11 cellular contexts compared by ENCODE assay signal in the genomic region with DNA sequence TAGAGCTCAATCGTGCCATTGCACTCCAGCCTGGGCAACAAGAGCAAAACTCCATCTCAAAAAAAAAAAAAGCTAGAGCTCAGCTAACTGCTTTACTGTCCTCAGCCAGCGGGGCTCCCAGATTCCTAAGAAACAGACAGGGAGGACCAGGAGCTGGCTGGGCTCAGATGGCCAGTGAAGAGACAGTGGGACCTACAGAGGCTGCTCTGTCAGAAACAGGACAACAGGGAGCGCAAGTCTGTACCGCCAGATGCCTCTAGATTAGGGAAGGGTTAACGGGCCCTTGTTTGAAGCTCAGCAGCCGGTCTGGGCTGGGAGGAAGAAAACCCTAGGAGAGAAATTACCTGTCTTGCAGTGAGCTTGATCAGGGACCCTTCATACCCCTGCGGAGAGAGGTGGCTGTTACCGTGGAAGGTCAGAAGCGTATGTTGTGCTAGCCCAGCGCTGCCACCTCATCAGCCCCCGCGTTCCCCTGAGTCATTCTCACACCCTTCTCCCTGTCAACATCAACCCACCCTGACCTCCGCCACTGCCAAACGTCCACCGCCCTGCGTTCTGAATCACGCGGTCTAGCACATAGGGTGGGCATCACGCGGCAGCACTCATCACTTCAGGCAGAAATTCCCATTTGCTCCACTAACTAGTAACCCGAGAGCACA. TPM values are rescaled to one million over a fixed set of nuclear protein-coding genes. Genes with fewer than 3 reads are reported as not detected.
A peak's percentile ranks its signal among the peaks of the same experiment; 100 is the strongest.
DNase-seq lines count a peak whose midpoint lies in the region; TF ChIP-seq lines count a peak whose summit lies in the region.
"Had no signal": no experiment of that assay in that cellular context is flagged by ENCODE, and none has a peak within 500 bp of the region (broad histone marks: within the 10 kb centered on the region; RNA-seq: fewer than 3 reads in every experiment).

No MANE protein-coding gene starts in this region.

- H3K36me3 Mint-ChIP-seq in nephron (ENCODE audit: low read depth), result peaks cover 4% of the 10 kb centered on the region

- H3K4me3 Mint-ChIP-seq in nephron, result no peak overlapping the region
- H3K4me3 Mint-ChIP-seq: activated T-helper 1 cell treated with anti-CD3 and anti-CD28 coated beads, Interleukin-12 subunit alpha, Interleukin-12 subunit beta, Interleukin-2, Interleukin-4 antibody, amounts not matched to agents 30 ng/mL and 10 ng/mL and 1 ng/mL, durations not matched to agents 14 hours and 24 hours and 36 hours had no signal

- peaks cover 36% of the 10 kb centered on the region for H3K4me1 Mint-ChIP-seq in nephron

- TF ChIP-seq CTCF in fibroblast of mammary gland (conservative IDR thresholded peaks at IDR 0.05; ENCODE audit: control insufficient read depth, insufficient read depth, low read depth, low read length), result peak; percentile 1
- TF ChIP-seq CTCF in nephron (IDR thresholded peaks at IDR 0.05; ENCODE audit: unreplicated experiment in 3 of 3), result peak in 1 of 3 experiments; percentile 15

- peaks cover 3% of the 10 kb centered on the region for H3K27me3 Mint-ChIP-seq in nephron (ENCODE audit: low read depth)

- no peaks in the 10 kb centered on the region for H3K9me3 ChIP-seq in NT2/D1 (ENCODE audit: insufficient read depth, low read length)

- peaks cover 6% of the 10 kb centered on the region for H3K4me1 ChIP-seq in NT2/D1 (ENCODE audit: insufficient read depth, insufficient read length)

- H3K9ac ChIP-seq in NT2/D1 (ENCODE audit: insufficient read length, low read depth), result no peak overlapping the region

- no peaks in the 10 kb centered on the region for H3K27me3 ChIP-seq in NT2/D1 (ENCODE audit: insufficient read depth, insufficient read length)

- peaks cover 66% of the 10 kb centered on the region for H3K36me3 ChIP-seq in NT2/D1 (ENCODE audit: insufficient read depth, insufficient read length, low read length)

- peak overlapping the region in 2 of 3 experiments; percentile 43 to 50 for H3K27ac Mint-ChIP-seq in nephron
- H3K27ac Mint-ChIP-seq: activated T-helper 1 cell treated with anti-CD3 and anti-CD28 coated beads, Interleukin-12 subunit alpha, Interleukin-12 subunit beta, Interleukin-2, Interleukin-4 antibody, amounts not matched to agents 30 ng/mL and 10 ng/mL and 1 ng/mL, durations not matched to agents 14 hours and 24 hours and 36 hours had no signal

- DNase-seq in DMS114 treated with DMSO at 0.1 percent for 48 hours (lab: John Stamatoyannopoulos, UW; ENCODE audit: unreplicated experiment), result peak; percentile 52
- DNase-seq in NT2/D1 (ENCODE audit: low read depth, low spot score), result peak; percentile 85
- DNase-seq in fibroblast of mammary gland (ENCODE audit: low read depth), result peak; percentile 80
- no peak for DNase-seq in NCI-H2107 treated with DMSO at 0.1 percent for 48 hours (lab: John Stamatoyannopoulos, UW; ENCODE audit: unreplicated experiment)
- no peak for DNase-seq in ureter (ENCODE audit: low spot score)
- no peak for DNase-seq in Kasumi-1 (lab: John Stamatoyannopoulos, UW)
- no peak for DNase-seq in HK-2 (ENCODE audit: unreplicated experiment)
- DNase-seq: NCI-H226 had no signal

- no peaks in the 10 kb centered on the region for H3K9me3 Mint-ChIP-seq in nephron
- H3K9me3 Mint-ChIP-seq: activated T-helper 1 cell treated with anti-CD3 and anti-CD28 coated beads, Interleukin-12 subunit alpha, Interleukin-12 subunit beta, Interleukin-2, Interleukin-4 antibody, amounts not matched to agents 30 ng/mL and 10 ng/mL and 1 ng/mL, durations not matched to agents 14 hours and 24 hours and 36 hours had no signal

- no peak overlapping the region for H3K4me3 ChIP-seq in NT2/D1 (ENCODE audit: insufficient read length, low read depth)
- H3K4me3 ChIP-seq in fibroblast of mammary gland (ENCODE audit: control insufficient read depth, low read depth, low read length), result no peak overlapping the region
- H3K4me3 ChIP-seq: lung had no signal

RNA-seq across cellular contexts. Expression of gene RBPMS2, which starts 25.3 kb away (rescaled TPM):
- total RNA-seq in ureter, result 16.9 TPM

Comparison
In these comparisons a context has a peak if more than half of its experiments do, and no peak if none do; other contexts are left out.
1. DNase-seq: peak in DMS114 treated with DMSO at 0.1 percent for 48 hours (single experiment), NT2/D1 (single experiment) and fibroblast of mammary gland (single experiment); none in NCI-H2107 treated with DMSO at 0.1 percent for 48 hours (single experiment), ureter (single experiment), Kasumi-1 (0 of 2) and HK-2 (single experiment).